ENCODE assay signal across 8 cellular contexts in the genomic region with DNA sequence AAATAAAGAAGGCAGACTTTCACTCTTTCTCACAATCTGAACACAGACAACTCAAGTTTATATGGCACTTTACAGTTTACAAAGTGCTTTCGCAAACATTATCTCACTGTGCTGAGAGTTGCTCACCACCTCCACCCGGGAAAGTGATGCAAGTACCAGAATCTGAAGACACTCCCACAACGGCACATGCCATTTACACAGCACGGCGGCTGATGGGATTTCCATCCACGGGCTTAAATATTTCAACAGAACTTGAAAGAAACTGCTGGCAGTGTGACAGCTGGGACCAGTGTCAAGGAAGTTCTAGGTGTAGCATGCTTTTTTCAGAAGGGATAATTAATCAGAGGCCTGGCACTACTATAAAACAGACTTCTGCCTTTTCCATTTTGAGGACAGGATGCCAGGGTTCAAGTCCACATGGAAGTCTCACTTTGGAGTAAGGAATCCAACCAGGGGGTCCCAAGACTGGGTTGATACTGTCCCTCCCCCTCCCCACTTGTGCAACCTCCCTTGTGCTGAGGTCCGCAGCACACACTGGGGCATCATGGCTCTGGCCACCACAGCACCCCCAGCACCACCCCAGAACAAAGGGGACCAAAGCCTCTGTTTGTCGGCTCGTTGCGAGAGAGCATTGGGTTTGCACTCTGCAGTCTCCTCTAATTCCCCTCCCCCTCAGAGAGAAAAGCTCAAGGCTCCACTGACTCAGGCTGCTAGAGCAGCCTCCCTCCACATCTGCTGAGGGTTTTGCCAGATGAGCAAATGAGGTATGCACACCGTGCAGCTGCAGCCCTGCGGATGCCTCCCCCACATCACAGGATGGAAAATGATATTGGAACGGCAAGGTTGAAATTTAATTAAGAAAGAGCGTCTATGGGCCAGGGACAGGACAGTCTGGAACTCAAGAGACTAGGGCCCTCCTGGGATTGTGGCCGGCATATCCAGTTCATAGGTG.
DNase-seq lines count a peak whose midpoint lies in the region; ATAC-seq and TF ChIP-seq lines count a peak whose summit lies in the region.

No MANE protein-coding gene starts in this region.

- H3K36me3 ChIP-seq in tibial nerve: peaks cover 0 to 34% (median 0%) of the 10 kb centered on the region in 3 donors
- no peaks in the 10 kb centered on the region for H3K36me3 ChIP-seq in WERI-Rb-1

- H3K27ac ChIP-seq in tibial nerve (peak overlapping the region in 2 of 4 donors; percentile 66 to 80), WERI-Rb-1 (no peak overlapping the region)

- H3K4me3 ChIP-seq in tibial nerve: no peak overlapping the region
- no peak overlapping the region for H3K4me3 ChIP-seq in WERI-Rb-1 (ENCODE audit: low read depth, low read length)

- no peak overlapping the region for H3K4me3 Mint-ChIP-seq in activated CD8-positive, alpha-beta memory T cell treated with anti-CD3 and anti-CD28 coated beads, Interleukin-2, amount 10 ng/mL, durations not matched to agents 7 days and 5 days

- no peak for TF ChIP-seq POLR2A in tibial nerve (IDR thresholded peaks at IDR 0.05)

- H3K9me3 ChIP-seq in tibial nerve: no peaks in the 10 kb centered on the region
- H3K9me3 ChIP-seq in WERI-Rb-1 (ENCODE audit: severe bottlenecking): no peaks in the 10 kb centered on the region

- no peak for TF ChIP-seq CTCF in tibial nerve (IDR thresholded peaks at IDR 0.05)
- no peak for TF ChIP-seq CTCF in WERI-Rb-1 (IDR thresholded peaks at IDR 0.05; ENCODE audit: low read depth, low read length)

- H3K27me3 Mint-ChIP-seq in activated CD8-positive, alpha-beta memory T cell treated with anti-CD3 and anti-CD28 coated beads, Interleukin-2, amount 10 ng/mL, durations not matched to agents 7 days and 5 days: no peaks in the 10 kb centered on the region

- 59 to 67% methylated on average over 15 of the region's 15 CpGs for WGBS in tibial nerve, 2 donors

- peaks cover 68% of the 10 kb centered on the region for H3K4me1 Mint-ChIP-seq in activated CD8-positive, alpha-beta memory T cell treated with anti-CD3 and anti-CD28 coated beads, Interleukin-2, amount 10 ng/mL, durations not matched to agents 7 days and 5 days

- H3K27me3 ChIP-seq in tibial nerve: no peaks in the 10 kb centered on the region
- H3K27me3 ChIP-seq in WERI-Rb-1 (ENCODE audit: insufficient read depth, low read depth, severe bottlenecking): no peaks in the 10 kb centered on the region

- CTCF ChIA-PET in activated CD8-positive, alpha-beta memory T cell treated with anti-CD3 and anti-CD28 coated beads, Interleukin-2, amount 10 ng/mL, durations not matched to agents 7 days and 5 days (lab: Charles Lee): interaction anchor here (0.5 to 2.3 kb wide), 4 partner anchors 15 to 209 kb away, joined by 3 to 5 read pairs (median 4); no protein-coding TSS in a partner anchor

- peaks cover 0 to 77% (median 34%) of the 10 kb centered on the region in 4 donors for H3K4me1 ChIP-seq in tibial nerve

- H3K27ac Mint-ChIP-seq in activated CD8-positive, alpha-beta memory T cell treated with anti-CD3 and anti-CD28 coated beads, Interleukin-2, amount 10 ng/mL, durations not matched to agents 7 days and 5 days: peak overlapping the region; percentile 71

- peak in 1 of 2 donors; percentile 58 for TF ChIP-seq EP300 in tibial nerve (IDR thresholded peaks at IDR 0.05)

- ATAC-seq in activated CD8-positive, alpha-beta memory T cell treated with anti-CD3 and anti-CD28 coated beads, Interleukin-2, amount 10 ng/mL, durations not matched to agents 7 days and 5 days: peak; percentile 46

- peaks cover 15% of the 10 kb centered on the region for H3K36me3 Mint-ChIP-seq in activated CD8-positive, alpha-beta memory T cell treated with anti-CD3 and anti-CD28 coated beads, Interleukin-2, amount 10 ng/mL, durations not matched to agents 7 days and 5 days

- H3K9me3 Mint-ChIP-seq in activated CD8-positive, alpha-beta memory T cell treated with anti-CD3 and anti-CD28 coated beads, Interleukin-2, amount 10 ng/mL, durations not matched to agents 7 days and 5 days (ENCODE audit: low read depth): no peaks in the 10 kb centered on the region

- DNase-seq in activated CD8-positive, alpha-beta memory T cell treated with anti-CD3 and anti-CD28 coated beads, Interleukin-2, amount 10 ng/mL, durations not matched to agents 7 days and 5 days: peak; percentile 57
- DNase-seq in activated CD8-positive, alpha-beta memory T cell treated with anti-CD3 and anti-CD28 coated beads, Interleukin-2, amount 50 U/mL, for 4 hours: no peak
- DNase-seq in activated T-helper 9 cell treated with anti-CD3 and anti-CD28 coated beads, Interleukin-2, amount 50 U/mL, for 16 hours (ENCODE audit: low read depth): peak; percentile 5
- DNase-seq in kidney tubule cell (ENCODE audit: low spot score) (peak; percentile 71), tibial nerve (ENCODE audit: low spot score in 2 of 2) (peak; percentile 46 to 74), mesenteric fat pad (ENCODE audit: low spot score) (no peak), WERI-Rb-1 (no peak), OCI-M2 (lab: John Stamatoyannopoulos, UW; ENCODE audit: unreplicated experiment) (no peak)

Comparison
In these comparisons a context has a peak if more than half of its experiments do, and no peak if none do; other contexts are left out.
1. DNase-seq: peak in activated CD8-positive, alpha-beta memory T cell treated with anti-CD3 and anti-CD28 coated beads, Interleukin-2, amount 10 ng/mL, durations not matched to agents 7 days and 5 days (single experiment), activated T-helper 9 cell treated with anti-CD3 and anti-CD28 coated beads, Interleukin-2, amount 50 U/mL, for 16 hours (single experiment), kidney tubule cell (single experiment) and tibial nerve (2 of 2); none in activated CD8-positive, alpha-beta memory T cell treated with anti-CD3 and anti-CD28 coated beads, Interleukin-2, amount 50 U/mL, for 4 hours (single experiment), mesenteric fat pad (single experiment), WERI-Rb-1 (single experiment) and OCI-M2 (single experiment).